ENCODE assay signal across 33 cellular contexts in the genomic region with DNA sequence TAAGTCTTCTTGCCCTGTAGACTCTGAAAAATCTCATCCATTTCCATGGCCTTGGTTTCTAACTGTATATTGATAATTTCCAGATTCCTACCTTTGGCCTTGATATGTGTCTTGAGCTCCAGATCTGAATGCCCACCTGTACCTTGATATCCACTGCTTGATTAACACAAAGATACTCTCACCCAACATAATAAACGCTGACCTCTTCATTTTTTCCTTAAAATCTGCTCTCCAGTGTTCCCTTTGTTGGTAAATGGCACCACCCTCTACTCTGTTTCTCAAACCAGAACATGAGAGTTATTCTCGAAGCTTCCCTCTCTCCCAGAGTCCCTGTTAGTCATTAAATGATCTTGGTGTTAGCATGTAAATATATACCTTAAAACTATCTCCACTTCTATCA.
"Had no signal": no experiment of that assay in that cellular context is flagged by ENCODE, and none has a peak within 500 bp of the region (broad histone marks: within the 10 kb centered on the region; RNA-seq: fewer than 3 reads in every experiment).

No MANE protein-coding gene starts in this region.

- ATAC-seq: activated naive CD4-positive, alpha-beta T cell treated with anti-CD3 and anti-CD28 coated beads, Interleukin-2, amount 50 U/mL, for 72 hours; activated naive CD8-positive, alpha-beta T cell treated with anti-CD3 and anti-CD28 coated beads, Interleukin-2, amount 50 U/mL, for 24 hours; activated T-cell treated with anti-CD3 and anti-CD28 coated beads, Interleukin-2, amount 50 U/mL, for 4 hours; activated T-cell treated with anti-CD3 and anti-CD28 coated beads, Interleukin-2, amount 50 U/mL, for 72 hours; activated T-helper 17 cell treated with anti-CD3 and anti-CD28 coated beads, Interleukin-2, amount 50 U/mL, for 72 hours; body of pancreas had no signal

- DNase-seq: activated effector memory CD4-positive, alpha-beta T cell treated with anti-CD3 and anti-CD28 coated beads, Interleukin-2, amount 50 U/mL, for 16 hours; activated effector memory CD4-positive, alpha-beta T cell treated with Interleukin-2 at 50 U/mL for 16 hours; activated gamma-delta T cell; activated gamma-delta T cell treated with Interleukin-2 at 50 U/mL for 16 hours; activated naive CD4-positive, alpha-beta T cell; activated naive CD4-positive, alpha-beta T cell treated with anti-CD3 and anti-CD28 coated beads for 36 hours; activated naive CD4-positive, alpha-beta T cell treated with anti-CD3 and anti-CD28 coated beads, Interleukin-2, amount 10 ng/mL, durations not matched to agents 7 days and 5 days; activated naive CD4-positive, alpha-beta T cell treated with anti-CD3 and anti-CD28 coated beads, Interleukin-2, amount 50 U/mL, for 16 hours; activated naive CD4-positive, alpha-beta T cell treated with Interleukin-2 at 50 U/mL for 16 hours; activated naive CD8-positive, alpha-beta T cell treated with anti-CD3 and anti-CD28 coated beads for 36 hours; activated naive CD8-positive, alpha-beta T cell treated with anti-CD3 and anti-CD28 coated beads, Interleukin-2, amount 10 ng/mL, durations not matched to agents 7 days and 5 days; activated naive CD8-positive, alpha-beta T cell treated with anti-CD3 and anti-CD28 coated beads, Interleukin-2, amount 50 U/mL, for 24 hours; activated T-cell treated with anti-CD3 and anti-CD28 coated beads, Interleukin-2, amount 50 U/mL, for 4 hours; activated T-cell treated with anti-CD3 and anti-CD28 coated beads, Interleukin-2, amount 50 U/mL, for 48 hours; activated T-cell treated with anti-CD3 and anti-CD28 coated beads, Interleukin-2, amount 50 U/mL, for 72 hours; adrenal gland; amniotic stem cell; amygdala; anterior cingulate cortex; aorta; body of pancreas; brain microvascular endothelial cell; caudate nucleus; central memory CD4-positive, alpha-beta T cell; cerebellar nuclear complex had no signal

- H3K27ac ChIP-seq: adrenal gland, ascending aorta, body of pancreas, brain microvascular endothelial cell, breast epithelium, cardiac muscle cell had no signal

- H3K4me1 ChIP-seq: adrenal gland, ascending aorta, body of pancreas, breast epithelium had no signal

- H3K27me3 ChIP-seq: adrenal gland, ascending aorta, body of pancreas, brain microvascular endothelial cell, breast epithelium, cardiac muscle cell had no signal

- H3K4me3 ChIP-seq: adrenal gland, ascending aorta, body of pancreas, breast epithelium, cardiac muscle cell had no signal

- FAIRE-seq: astrocyte, bronchial epithelial cell, colon had no signal

- H3K36me3 ChIP-seq: adrenal gland, ascending aorta, brain microvascular endothelial cell, breast epithelium, cardiac muscle cell had no signal
